ENCODE assay signal across 17 cellular contexts in genomic region chr1:205538211-205538840, GRCh38. TPM values are rescaled to one million over a fixed set of nuclear protein-coding genes. Genes with fewer than 3 reads are reported as not detected.
DNase-seq lines count a peak whose midpoint lies in the region; ATAC-seq and TF ChIP-seq lines count a peak whose summit lies in the region.
"Had no signal": no experiment of that assay in that cellular context is flagged by ENCODE, and none has a peak within 500 bp of the region (broad histone marks: within the 10 kb centered on the region; RNA-seq: fewer than 3 reads in every experiment).

No MANE protein-coding gene starts in this region.

- peaks cover 11% of the 10 kb centered on the region; the same call in 2 of the 3 replicates for H3K9me3 Mint-ChIP-seq in GM23338

- DNase-seq in GM23338 (ENCODE audit: low spot score) (peak; percentile 38), PC-9 (peak in 1 of 2 experiments; percentile 90), fibroblast of villous mesenchyme (ENCODE audit: low read depth) (peak; percentile 53), sciatic nerve (ENCODE audit: low spot score) (peak; percentile 22), AG20443 (ENCODE audit: low spot score) (no peak)
- DNase-seq: activated effector memory CD4-positive, alpha-beta T cell treated with Interleukin-2 at 50 U/mL for 16 hours; anterior cingulate cortex; cortex of kidney; NCI-H1436 treated with DMSO at 0.1 percent for 48 hours; substantia nigra; SW 1271 had no signal

- no peaks in the 10 kb centered on the region for H3F3A ChIP-seq in GM23338 (replicated peaks; ENCODE audit: low read depth)
- peaks cover 44% of the 10 kb centered on the region for H3F3A ChIP-seq in PC-9 (ENCODE audit: insufficient read depth, low read depth)

- peaks cover 6% of the 10 kb centered on the region for H3K4me1 Mint-ChIP-seq in GM23338

- POLR2A ChIA-PET in PC-9 (lab: Charles Lee; ENCODE audit: unreplicated experiment): interaction anchor here (0.5 kb wide), 2 partner anchors 57 to 94 kb away, joined by 3 to 6 read pairs; no protein-coding TSS in a partner anchor

- H3K36me3 Mint-ChIP-seq in GM23338 (ENCODE audit: low read depth): no peaks in the 10 kb centered on the region

- no peak for ATAC-seq in GM23338
- no peak for ATAC-seq in sciatic nerve
- no peak for ATAC-seq in HG02870 (IDR thresholded peaks at IDR 0.05; ENCODE audit: unreplicated experiment)
- no peak for ATAC-seq in HG03457 (IDR thresholded peaks at IDR 0.05; ENCODE audit: unreplicated experiment)
- ATAC-seq in HG03025 (IDR thresholded peaks at IDR 0.05; ENCODE audit: low FRiP score, unreplicated experiment): no peak
- ATAC-seq: esophagus mucosa had no signal

- no peaks in the 10 kb centered on the region for H3K36me3 ChIP-seq in GM23338 (ENCODE audit: insufficient read depth)
- H3K36me3 ChIP-seq in PC-9 (ENCODE audit: low read depth): no peaks in the 10 kb centered on the region
- H3K36me3 ChIP-seq: BLaER1 had no signal

- H3K4me2 ChIP-seq in GM23338: no peak overlapping the region
- peak overlapping the region; percentile 59 for H3K4me2 ChIP-seq in PC-9
- H3K4me2 ChIP-seq: BLaER1 had no signal

- no peaks in the 10 kb centered on the region for H3K79me2 ChIP-seq in GM23338 (replicated peaks; ENCODE audit: insufficient read depth)
- no peaks in the 10 kb centered on the region for H3K79me2 ChIP-seq in PC-9 (ENCODE audit: low read depth)

- no peak overlapping the region for H3K27ac Mint-ChIP-seq in GM23338
- H3K27ac Mint-ChIP-seq: progenitor cell of endocrine pancreas had no signal

- no TSS peak for BruUV-seq in PC-9 (replicated peaks; lab: Mats Ljungman, UMichigan)

- H3K27me3 Mint-ChIP-seq in GM23338 (ENCODE audit: insufficient read depth, low read depth, poor library complexity): peaks cover 32% of the 10 kb centered on the region

- H4K20me1 ChIP-seq in GM23338 (replicated peaks; ENCODE audit: insufficient read depth) (no peaks in the 10 kb centered on the region), PC-9 (ENCODE audit: insufficient read depth) (no peaks in the 10 kb centered on the region)
- H4K20me1 ChIP-seq: BLaER1 had no signal

- no peaks in the 10 kb centered on the region for H3K4me1 ChIP-seq in GM23338 (ENCODE audit: insufficient read depth)
- peaks cover 52% of the 10 kb centered on the region for H3K4me1 ChIP-seq in PC-9 (replicated peaks; ENCODE audit: insufficient read depth)

- H2AFZ ChIP-seq in GM23338: no peak overlapping the region
- H2AFZ ChIP-seq in PC-9: no peak overlapping the region

- H3K27me3 ChIP-seq in GM23338 (ENCODE audit: insufficient read depth): peaks cover 21% of the 10 kb centered on the region
- no peaks in the 10 kb centered on the region for H3K27me3 ChIP-seq in PC-9 (ENCODE audit: insufficient read depth, low read depth)

- intact Hi-C loops in PC-9 (cut with micrococcal nuclease; ENCODE audit: unreplicated experiment) (no loop called here), sciatic nerve (cut with DNase I) (no loop called here)

- H3K9me3 ChIP-seq in PC-9 (ENCODE audit: insufficient read depth, low read depth): no peaks in the 10 kb centered on the region
- H3K9me3 ChIP-seq: BLaER1 had no signal

- CTCF ChIA-PET in PC-9 (lab: Charles Lee): interaction anchor here (0.6 to 1.1 kb wide), 2 partner anchors 9 to 119 kb away, joined by 3 to 4 read pairs; no protein-coding TSS in a partner anchor

- TF ChIP-seq CTCF in GM23338 (conservative IDR thresholded peaks at IDR 0.05; ENCODE audit: low read depth in 2 of 2) (no peak), PC-9 (conservative IDR thresholded peaks at IDR 0.05) (no peak), fibroblast of villous mesenchyme (IDR thresholded peaks at IDR 0.05; ENCODE audit: insufficient read depth, low read depth, low read length) (no peak)

- H3K4me3 ChIP-seq in GM23338 (no peak overlapping the region), PC-9 (no peak overlapping the region), fibroblast of villous mesenchyme (ENCODE audit: low read depth, low read length) (no peak overlapping the region)
- H3K4me3 ChIP-seq: BLaER1 had no signal

- H3K9me2 ChIP-seq in GM23338 (ENCODE audit: insufficient read depth): no peaks in the 10 kb centered on the region
- H3K9me2 ChIP-seq in PC-9 (ENCODE audit: insufficient read depth): no peaks in the 10 kb centered on the region

- H3K4me3 Mint-ChIP-seq in GM23338: no peak overlapping the region

- H3K27ac ChIP-seq in GM23338 (ENCODE audit: low read depth) (no peak overlapping the region), PC-9 (peak overlapping the region; percentile 57)
- H3K27ac ChIP-seq: BLaER1 had no signal

TF ChIP-seq in GM23338, 12 proteins besides CTCF, POLR2A, EP300 and RAD21 (continues in another document):
- no peak for TF ChIP-seq EZH2phosphoT487 (IDR thresholded peaks at IDR 0.05; ENCODE audit: unreplicated experiment)
- no peak for TF ChIP-seq EZH2 (IDR thresholded peaks at IDR 0.05; ENCODE audit: low read depth, unreplicated experiment)
- TF ChIP-seq POLR2AphosphoS5 (IDR thresholded peaks at IDR 0.05; ENCODE audit: low read depth): no peak
- no peak for TF ChIP-seq ETS1 (IDR thresholded peaks at IDR 0.05)
- no peak for TF ChIP-seq CREB1 (CRISPR knock-in tag; IDR thresholded peaks at IDR 0.05; ENCODE audit: low read depth)
- TF ChIP-seq STAT1 (IDR thresholded peaks at IDR 0.05; ENCODE audit: unreplicated experiment): no peak
- no peak for TF ChIP-seq REST (IDR thresholded peaks at IDR 0.05; ENCODE audit: unreplicated experiment)
- TF ChIP-seq NANOG (IDR thresholded peaks at IDR 0.05; ENCODE audit: borderline replicate concordance): no peak
- no peak for TF ChIP-seq JUNB (IDR thresholded peaks at IDR 0.05; ENCODE audit: unreplicated experiment)
- no peak for TF ChIP-seq ZNF331 (CRISPR knock-in tag; IDR thresholded peaks at IDR 0.05; ENCODE audit: low read depth)

RNA-seq across cellular contexts. Expression of gene CDK18, which starts 33.9 kb away (rescaled TPM):
- 34.3 and 46.5 TPM in 2 replicates for total RNA-seq in GM23338 (2014; rRNA removed; shearing (Covaris generic))
- 17.3 and 21.1 TPM in 2 replicates for polyA plus RNA-seq in GM23338 (2016; fragmentation: Nextera tagmentation; extraction: Ambion mirVana)
- total RNA-seq in PC-9 (2021): 35.3 and 36.2 TPM in 2 replicates
- 1.6 and 2.2 TPM in 2 replicates for total RNA-seq in fibroblast of villous mesenchyme
- 9.4 TPM for total RNA-seq in sciatic nerve
